Comparison of ENCODE assay signal across 1 cellular context in the genomic region with DNA sequence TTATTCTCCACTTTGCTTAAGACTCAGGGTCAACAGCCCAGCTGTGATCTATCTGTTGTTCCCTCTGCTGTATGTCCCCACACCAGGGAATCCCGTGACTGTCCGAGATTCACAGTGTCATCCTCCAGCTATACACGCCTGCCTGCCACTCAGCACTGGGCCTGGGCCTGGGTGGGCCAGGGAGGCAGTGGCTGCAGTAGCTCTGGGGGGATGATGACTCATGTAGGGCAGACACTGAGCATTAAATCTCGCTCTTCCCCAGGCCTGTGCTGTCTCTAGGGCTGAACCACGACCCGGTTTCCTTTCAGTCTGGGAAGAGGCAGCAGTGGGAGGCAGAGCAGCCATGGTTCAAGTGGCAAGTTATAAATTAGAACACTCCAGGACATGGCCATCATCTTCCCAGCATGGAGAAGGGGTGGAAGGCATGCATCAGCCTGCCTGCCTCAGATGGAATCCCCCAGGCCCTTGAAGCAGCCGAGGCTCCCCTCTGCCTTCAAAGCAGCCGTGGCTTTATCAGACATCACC.
TF ChIP-seq lines count a peak whose summit lies in the region.

No MANE protein-coding gene starts in this region.

TF ChIP-seq in H1, 55 proteins besides CTCF, POLR2A, EP300 and RAD21:
- TF ChIP-seq GABPA (IDR thresholded peaks at IDR 0.05; ENCODE audit: borderline replicate concordance, insufficient read depth, low read length): no peak
- no peak for TF ChIP-seq TCF12 (IDR thresholded peaks at IDR 0.05; ENCODE audit: low read depth, low read length)
- no peak for TF ChIP-seq ZNF274 (IDR thresholded peaks at IDR 0.05; ENCODE audit: borderline replicate concordance, extremely low read depth, low read length)
- no peak for TF ChIP-seq KDM1A (IDR thresholded peaks at IDR 0.05; ENCODE audit: borderline replicate concordance, low read length)
- no peak for TF ChIP-seq SUZ12 (IDR thresholded peaks at IDR 0.05; ENCODE audit: low read length)
- no peak for TF ChIP-seq YY1 (IDR thresholded peaks at IDR 0.05; ENCODE audit: low read depth, low read length)
- TF ChIP-seq CBX5 (IDR thresholded peaks at IDR 0.05; ENCODE audit: low read depth, low read length): no peak
- no peak for TF ChIP-seq SIX5 (IDR thresholded peaks at IDR 0.05; ENCODE audit: low read depth, low read length)
- no peak for TF ChIP-seq SIN3A (conservative IDR thresholded peaks at IDR 0.05 in 1 of 2, IDR thresholded peaks at IDR 0.05 in 1 of 2; ENCODE audit: low read depth in 1 of 2, low read length in 2 of 2)
- TF ChIP-seq HDAC2 (IDR thresholded peaks at IDR 0.05; ENCODE audit: borderline replicate concordance in 1 of 2, low read depth in 2 of 2, low read length in 2 of 2): no peak
- no peak for TF ChIP-seq POU5F1 (IDR thresholded peaks at IDR 0.05; ENCODE audit: low read depth, low read length)
- TF ChIP-seq FOSL1 (IDR thresholded peaks at IDR 0.05; ENCODE audit: insufficient read depth, low read depth, low read length): no peak
- TF ChIP-seq RFX5 (IDR thresholded peaks at IDR 0.05; ENCODE audit: borderline replicate concordance, low read depth, low read length): no peak
- TF ChIP-seq TAF7 (optimal IDR thresholded peaks at IDR 0.05; ENCODE audit: borderline replicate concordance, low read depth, low read length): no peak
- TF ChIP-seq TAF1 (IDR thresholded peaks at IDR 0.05; ENCODE audit: low read depth, low read length): no peak
- TF ChIP-seq SRF (IDR thresholded peaks at IDR 0.05; ENCODE audit: low read depth, low read length): no peak
- no peak for TF ChIP-seq MAFK (IDR thresholded peaks at IDR 0.05; ENCODE audit: low read depth, low read length)
